Comparison of ENCODE assay signal across 27 cellular contexts in the genomic region with DNA sequence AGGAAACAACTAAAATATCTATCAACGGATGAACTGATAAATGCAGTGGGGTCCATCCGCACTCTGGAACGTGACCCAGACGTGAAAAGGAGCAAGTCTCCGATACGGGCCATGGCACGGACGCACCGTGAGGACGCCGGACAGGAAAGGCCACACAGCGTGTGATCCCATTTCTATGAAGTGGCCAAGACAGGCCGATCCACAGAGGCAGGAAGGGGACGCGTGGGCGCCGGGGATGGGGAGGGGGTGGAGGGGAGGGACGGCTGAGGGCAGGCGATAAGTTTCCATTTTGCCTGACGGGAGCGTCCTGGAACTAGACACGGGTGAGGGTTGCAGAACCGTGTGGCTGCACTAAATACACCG. TPM values are rescaled to one million over a fixed set of nuclear protein-coding genes. Genes with fewer than 3 reads are reported as not detected.
DNase-seq lines count a peak whose midpoint lies in the region; ATAC-seq, FAIRE-seq and TF ChIP-seq lines count a peak whose summit lies in the region.
"Had no signal": no experiment of that assay in that cellular context is flagged by ENCODE, and none has a peak within 500 bp of the region (broad histone marks: within the 10 kb centered on the region; RNA-seq: fewer than 3 reads in every experiment).

No MANE protein-coding gene starts in this region.

- H3K27me3 ChIP-seq in liver (ENCODE audit: control insufficient read depth in 4 of 4, insufficient read depth in 4 of 4, low read length in 3 of 4) = no peaks in the 10 kb centered on the region
- H3K27me3 ChIP-seq in HepG2 (ENCODE audit: control insufficient read depth in 1 of 2, insufficient read depth in 2 of 2, low read length in 2 of 2) = no peaks in the 10 kb centered on the region
- H3K27me3 ChIP-seq in right lobe of liver = no peaks in the 10 kb centered on the region
- no peaks in the 10 kb centered on the region for H3K27me3 ChIP-seq in sigmoid colon

- no peak for TF ChIP-seq RAD21 in liver (IDR thresholded peaks at IDR 0.05)
- no peak for TF ChIP-seq RAD21 in HepG2 (CRISPR knock-in tag; IDR thresholded peaks at IDR 0.05)

- H4K20me1 ChIP-seq in HepG2 (ENCODE audit: insufficient read depth, low read length) = peaks cover 8% of the 10 kb centered on the region; the same call in 1 of the 2 replicates
- H4K20me1 ChIP-seq: BLaER1 treated with 17β-estradiol and CSF1 and Interleukin-3, amounts not matched to agents 10 nM and 100 nM had no signal

- no peaks in the 10 kb centered on the region for H3K4me1 ChIP-seq in liver (ENCODE audit: control insufficient read depth in 4 of 4, insufficient read depth in 4 of 4, low read length in 3 of 4)
- H3K4me1 ChIP-seq in HepG2 (ENCODE audit: insufficient read depth, low read length) = no peaks in the 10 kb centered on the region
- H3K4me1 ChIP-seq in right lobe of liver = no peaks in the 10 kb centered on the region
- peaks cover 0 to 18% (median 18%) of the 10 kb centered on the region in 4 donors for H3K4me1 ChIP-seq in sigmoid colon

- in situ Hi-C loops in HepG2 (cut with HindIII; ENCODE audit: extremely low pct_ligation_motif_present, low pct_unique_long_range_greater_than_20kb) = no loop called here

- ATAC-seq in HepG2 (no peak), right lobe of liver (peak; percentile 69 to 82 (median 77)), HG03196 (IDR thresholded peaks at IDR 0.05; ENCODE audit: unreplicated experiment) (no peak)

- POLR2A ChIA-PET in HepG2 (lab: Yijun Ruan, JAX) = no interaction called here

- TF ChIP-seq CTCF in liver (IDR thresholded peaks at IDR 0.05; ENCODE audit: low read depth, low read length, missing input control) (no peak), HepG2 (CRISPR knock-in tag; IDR thresholded peaks at IDR 0.05) (no peak), right lobe of liver (IDR thresholded peaks at IDR 0.05) (no peak), sigmoid colon (IDR thresholded peaks at IDR 0.05) (no peak)

- no peak overlapping the region for H3K4me2 ChIP-seq in HepG2 (ENCODE audit: low read depth, low read length)
- H3K4me2 ChIP-seq: BLaER1 treated with 17β-estradiol and CSF1 and Interleukin-3, amounts not matched to agents 10 nM and 100 nM; PC-9 had no signal

- intact Hi-C loops in HepG2 (cut with micrococcal nuclease; ENCODE audit: unreplicated experiment) = no loop called here
- intact Hi-C loops in right lobe of liver (cut with DNase I) = no loop called here
- intact Hi-C loops in sigmoid colon (cut with DNase I) = loop anchor here (5.0 kb wide), 1 partner anchor 40 kb away; no protein-coding TSS in a partner anchor

- no peak for FAIRE-seq in HepG2 (lab: Jason Lieb, UNC)
- FAIRE-seq: A204.1, D721Med, GM19239 had no signal

- no peak for TF ChIP-seq POLR2A in HepG2 (IDR thresholded peaks at IDR 0.05; ENCODE audit: insufficient read depth in 1 of 2, low read depth in 2 of 2, low read length in 2 of 2)
- no peak for TF ChIP-seq POLR2A in right lobe of liver (IDR thresholded peaks at IDR 0.05)
- no peak for TF ChIP-seq POLR2A in sigmoid colon (IDR thresholded peaks at IDR 0.05)

- CTCF ChIA-PET in HepG2 (lab: Yijun Ruan, JAX; ENCODE audit: low intra/inter-chr PET ratio, low total read pairs) = no interaction called here

- H3K9me3 ChIP-seq in liver (ENCODE audit: control insufficient read depth in 4 of 4, low read length in 3 of 4) (no peaks in the 10 kb centered on the region), HepG2 (ENCODE audit: low read length) (no peaks in the 10 kb centered on the region), right lobe of liver (no peaks in the 10 kb centered on the region), sigmoid colon (no peaks in the 10 kb centered on the region)

- H3K79me2 ChIP-seq in HepG2 (ENCODE audit: insufficient read depth, low read length) = no peaks in the 10 kb centered on the region

- H2AFZ ChIP-seq in HepG2 (ENCODE audit: low read length) = no peak overlapping the region
- H2AFZ ChIP-seq: PC-9 had no signal

- no peak overlapping the region for H3K4me3 ChIP-seq in liver (ENCODE audit: low read depth in 1 of 3, low read length in 3 of 3)
- no peak overlapping the region for H3K4me3 ChIP-seq in HepG2 (replicated peaks in 1 of 3; ENCODE audit: insufficient read depth in 1 of 3, low read depth in 2 of 3, low read length in 3 of 3)
- H3K4me3 ChIP-seq in right lobe of liver = no peak overlapping the region
- H3K4me3 ChIP-seq in sigmoid colon = no peak overlapping the region
- H3K4me3 ChIP-seq: BLaER1 treated with 17β-estradiol and CSF1 and Interleukin-3, amounts not matched to agents 10 nM and 100 nM; PC-9 had no signal

- no TSS peak for BruUV-seq in HepG2 (replicated peaks; lab: Mats Ljungman, UMichigan)

- TF ChIP-seq EP300 in HepG2 (IDR thresholded peaks at IDR 0.05; ENCODE audit: low read depth in 2 of 2, low read length in 2 of 2) (no peak), HepG2 (CRISPR knock-in tag; IDR thresholded peaks at IDR 0.05; ENCODE audit: borderline replicate concordance) (no peak), sigmoid colon (IDR thresholded peaks at IDR 0.05) (no peak)

- H3K27ac ChIP-seq in liver (ENCODE audit: low read depth in 1 of 2, low read length in 2 of 2) (no peak overlapping the region), HepG2 (ENCODE audit: extremely low read length, insufficient read depth, low read length) (no peak overlapping the region), right lobe of liver (no peak overlapping the region), sigmoid colon (peak overlapping the region in 3 of 4 donors; percentile 29 to 76 (median 75))
- H3K27ac ChIP-seq: BLaER1 treated with 17β-estradiol and CSF1 and Interleukin-3, amounts not matched to agents 10 nM and 100 nM; PC-9 had no signal

- WGBS in liver = 72% methylated on average over 24 of the region's 24 CpGs
- WGBS in HepG2 (ENCODE audit: low lambda C conversion rate) = 96% methylated on average over 24 of the region's 24 CpGs
- WGBS in right lobe of liver (ENCODE audit: insufficient coverage, low coverage, low lambda C conversion rate, missing lambda C conversion rate) = 79% methylated on average over 24 of the region's 24 CpGs
- 85 to 91% methylated on average over 24 of the region's 24 CpGs for WGBS in sigmoid colon, 2 donors

- DNase-seq in HepG2 (ENCODE audit: low spot score) (no peak), right lobe of liver (peak in 1 of 3 donors; percentile 62), sigmoid colon (no peak), NCI-H2081 treated with DMSO at 0.1 percent for 48 hours (lab: John Stamatoyannopoulos, UW) (no peak)
- DNase-seq in stimulated activated CD4-positive, alpha-beta T cell treated with anti-CD3 and anti-CD28 coated beads, Interleukin-2, amount 100 ng/mL, for 24 hours = no peak
- DNase-seq: AML-193; CD4-positive, alpha-beta T cell; KBM-7; MV-4-11; NCI-H1105 treated with DMSO at 0.1 percent for 48 hours; NCI-H146; NCI-H1930; NCI-H446; NCI-H524 treated with DMSO at 0.1 percent for 48 hours; NCI-H82; NK-92 treated with Interleukin-12 subunit alpha and Interleukin-12 subunit beta, amount 100 ng/mL, for 24 hours; PC-9; RPMI8226; SHP77 treated with DMSO at 0.1 percent for 48 hours had no signal

- H3K9ac ChIP-seq in liver (ENCODE audit: low read depth in 1 of 2, low read length in 2 of 2) = no peak overlapping the region
- no peak overlapping the region for H3K9ac ChIP-seq in HepG2 (ENCODE audit: insufficient read depth, low read depth, low read length)
- H3K9ac ChIP-seq: BLaER1 treated with 17β-estradiol and CSF1 and Interleukin-3, amounts not matched to agents 10 nM and 100 nM had no signal

- H3K36me3 ChIP-seq in liver (ENCODE audit: control insufficient read depth in 4 of 4, insufficient read depth in 3 of 4, low read depth in 1 of 4, low read length in 3 of 4) (peaks cover 0 to 4% (median 0%) of the 10 kb centered on the region in 4 donors), HepG2 (replicated peaks in 1 of 2; ENCODE audit: control insufficient read depth in 1 of 2, insufficient read depth in 2 of 2, low read length in 2 of 2) (no peaks in the 10 kb centered on the region), right lobe of liver (peaks cover 0 to 2% (median 0%) of the 10 kb centered on the region in 4 donors), sigmoid colon (no peaks in the 10 kb centered on the region)
- H3K36me3 ChIP-seq: BLaER1 treated with 17β-estradiol and CSF1 and Interleukin-3, amounts not matched to agents 10 nM and 100 nM had no signal

RNA-seq across cellular contexts. Expression of gene SHC2, which starts 13.8 kb away (rescaled TPM):
- total RNA-seq in liver (10 to 100 TPM; 15.6 to 28.7 TPM), HepG2 (2016; rRNA removed; fragmentation: Illumina TruSeq; extraction: Trizol) (4.8 and 9.0 TPM in 2 replicates), right lobe of liver (10 to 100 TPM; 48.4 to 69.9 (median 59.1) TPM), sigmoid colon (10 to 100 TPM; 17.8 to 49.9 (median 24.9) TPM)
- polyA plus RNA-seq in liver (10 to 100 TPM; 17.3 to 43.0 TPM), HepG2 (2011; rRNA removed) (18.3 and 35.8 TPM in 2 replicates), sigmoid colon (10 to 100 TPM in 1 of 3 donors, 1 to 10 TPM in 2; 1.8 to 10.8 (median 9.3) TPM)
- total RNA-seq in HepG2 (2016; cell fraction: cytosol; rRNA removed; fragmentation: Illumina TruSeq; extraction: Trizol; ENCODE audit: low read depth) = 11.0 and 12.0 TPM in 2 replicates
- 3.9 and 8.8 TPM in 2 replicates for total RNA-seq in HepG2 (2016; cell fraction: insoluble cytoplasmic fraction; rRNA removed; fragmentation: Illumina TruSeq; extraction: Trizol)
- total RNA-seq in HepG2 (2016; cell fraction: membrane; rRNA removed; fragmentation: Illumina TruSeq; extraction: Trizol) = 12.6 and 14.2 TPM in 2 replicates
- total RNA-seq in HepG2 (2016; cell fraction: nucleus; rRNA removed; fragmentation: Illumina TruSeq; extraction: Trizol) = 7.1 and 9.7 TPM in 2 replicates
- 12.4 and 18.0 TPM in 2 replicates for polyA plus RNA-seq in HepG2 (2011; cell fraction: cytosol; rRNA removed)
- polyA plus RNA-seq in HepG2 (2011; cell fraction: nucleus; rRNA removed) = 247 and 276 TPM in 2 replicates
- 21.5 and 36.3 TPM in 2 replicates for polyA plus RNA-seq in HepG2 (2012)
- polyA plus RNA-seq in HepG2 (2016; cell fraction: cytosol; fragmentation: Illumina TruSeq; extraction: Trizol; ENCODE audit: low read depth) = 11.4 and 12.5 TPM in 2 replicates
- polyA plus RNA-seq in HepG2 (2016; cell fraction: insoluble cytoplasmic fraction; fragmentation: Illumina TruSeq; extraction: Trizol; ENCODE audit: low read depth) = 4.7 and 5.3 TPM in 2 replicates
- 13.0 and 14.2 TPM in 2 replicates for polyA plus RNA-seq in HepG2 (2016; cell fraction: membrane; fragmentation: Illumina TruSeq; extraction: Trizol; ENCODE audit: low read depth)
- polyA plus RNA-seq in HepG2 (2016; cell fraction: nucleus; fragmentation: Illumina TruSeq; extraction: Trizol; ENCODE audit: insufficient read depth, low read depth) = 30.5 and 30.9 TPM in 2 replicates
- 39.0 TPM in 1 of 2 replicates, not detected in the other for polyA minus RNA-seq in HepG2 (2011; rRNA and poly(A)+ RNA removed; ENCODE audit: low replicate concordance)
- polyA minus RNA-seq in HepG2 (2011; cell fraction: cytosol; rRNA and poly(A)+ RNA removed) = 11.5 and 24.1 TPM in 2 replicates
- polyA minus RNA-seq in HepG2 (2011; cell fraction: nucleus; rRNA and poly(A)+ RNA removed) = 14.5 and 16.0 TPM in 2 replicates

RNA-seq across cellular contexts. Expression of gene C2CD4C, which starts 38.1 kb away (rescaled TPM):
- total RNA-seq in liver (under 1 TPM; 0.09 to 0.42 TPM), HepG2 (2016; rRNA removed; fragmentation: Illumina TruSeq; extraction: Trizol) (not detected in 2 replicates), right lobe of liver (1 to 10 TPM in 1 of 6 experiments, under 1 TPM in 5; 0.12 to 2.0 (median 0.44) TPM), sigmoid colon (1 to 10 TPM in 1 of 4 donors, under 1 TPM in 3; 0.55 to 1.2 (median 0.76) TPM)
- polyA plus RNA-seq in liver (under 1 TPM; 0.08 to 0.29 TPM), HepG2 (2011; rRNA removed) (not detected in 2 replicates), sigmoid colon (under 1 TPM in 2 of 3 donors, not detected in 1; under 0.01 to 0.96 TPM)
- not detected in 2 replicates for total RNA-seq in HepG2 (2016; cell fraction: cytosol; rRNA removed; fragmentation: Illumina TruSeq; extraction: Trizol; ENCODE audit: low read depth)
- total RNA-seq in HepG2 (2016; cell fraction: insoluble cytoplasmic fraction; rRNA removed; fragmentation: Illumina TruSeq; extraction: Trizol) = not detected in 2 replicates
- not detected in 2 replicates for total RNA-seq in HepG2 (2016; cell fraction: membrane; rRNA removed; fragmentation: Illumina TruSeq; extraction: Trizol)
- not detected in 2 replicates for total RNA-seq in HepG2 (2016; cell fraction: nucleus; rRNA removed; fragmentation: Illumina TruSeq; extraction: Trizol)
- polyA plus RNA-seq in HepG2 (2011; cell fraction: cytosol; rRNA removed) = not detected in 2 replicates
- polyA plus RNA-seq in HepG2 (2011; cell fraction: nucleus; rRNA removed) = 0.16 and 0.36 TPM in 2 replicates
- polyA plus RNA-seq in HepG2 (2012) = 0.12 TPM in 1 of 2 replicates, not detected in the other
- polyA plus RNA-seq in HepG2 (2016; cell fraction: cytosol; fragmentation: Illumina TruSeq; extraction: Trizol; ENCODE audit: low read depth) = not detected in 2 replicates
- polyA plus RNA-seq in HepG2 (2016; cell fraction: insoluble cytoplasmic fraction; fragmentation: Illumina TruSeq; extraction: Trizol; ENCODE audit: low read depth) = not detected in 2 replicates
- not detected in 2 replicates for polyA plus RNA-seq in HepG2 (2016; cell fraction: membrane; fragmentation: Illumina TruSeq; extraction: Trizol; ENCODE audit: low read depth)
- not detected in 2 replicates for polyA plus RNA-seq in HepG2 (2016; cell fraction: nucleus; fragmentation: Illumina TruSeq; extraction: Trizol; ENCODE audit: insufficient read depth, low read depth)
- not detected in 2 replicates for polyA minus RNA-seq in HepG2 (2011; rRNA and poly(A)+ RNA removed; ENCODE audit: low replicate concordance)
- polyA minus RNA-seq in HepG2 (2011; cell fraction: cytosol; rRNA and poly(A)+ RNA removed) = not detected in 2 replicates
- polyA minus RNA-seq in HepG2 (2011; cell fraction: nucleus; rRNA and poly(A)+ RNA removed) = not detected in 2 replicates
- total RNA-seq: CD4-positive, alpha-beta T cell had no signal

RNA-seq across cellular contexts. Expression of gene MADCAM1, which starts 49.2 kb away (rescaled TPM):
- total RNA-seq in liver (under 1 TPM; 0.17 to 0.23 TPM), HepG2 (2016; rRNA removed; fragmentation: Illumina TruSeq; extraction: Trizol) (0.21 and 0.33 TPM in 2 replicates), right lobe of liver (under 1 TPM; 0.11 to 0.69 (median 0.31) TPM), sigmoid colon (under 1 TPM in 3 of 4 donors, not detected in 1; 0.16 to 0.55 (median 0.27) TPM)
- polyA plus RNA-seq in liver (under 1 TPM; 0.25 to 0.32 TPM), HepG2 (2011; rRNA removed) (0.29 and 0.39 TPM in 2 replicates), sigmoid colon (1 to 10 TPM in 1 of 3 donors, under 1 TPM in 2; 0.46 to 6.3 (median 0.60) TPM)
- 0.30 and 0.44 TPM in 2 replicates for total RNA-seq in HepG2 (2016; cell fraction: cytosol; rRNA removed; fragmentation: Illumina TruSeq; extraction: Trizol; ENCODE audit: low read depth)
- 0.30 TPM in 1 of 2 replicates, not detected in the other for total RNA-seq in HepG2 (2016; cell fraction: insoluble cytoplasmic fraction; rRNA removed; fragmentation: Illumina TruSeq; extraction: Trizol)
- 0.37 and 0.45 TPM in 2 replicates for total RNA-seq in HepG2 (2016; cell fraction: membrane; rRNA removed; fragmentation: Illumina TruSeq; extraction: Trizol)
- total RNA-seq in HepG2 (2016; cell fraction: nucleus; rRNA removed; fragmentation: Illumina TruSeq; extraction: Trizol) = 0.22 TPM in 1 of 2 replicates, not detected in the other
- polyA plus RNA-seq in HepG2 (2011; cell fraction: cytosol; rRNA removed) = 0.42 and 0.60 TPM in 2 replicates
- 1.9 and 2.3 TPM in 2 replicates for polyA plus RNA-seq in HepG2 (2011; cell fraction: nucleus; rRNA removed)
- polyA plus RNA-seq in HepG2 (2012) = 1.7 and 2.3 TPM in 2 replicates
- 0.62 and 0.89 TPM in 2 replicates for polyA plus RNA-seq in HepG2 (2016; cell fraction: cytosol; fragmentation: Illumina TruSeq; extraction: Trizol; ENCODE audit: low read depth)
- polyA plus RNA-seq in HepG2 (2016; cell fraction: insoluble cytoplasmic fraction; fragmentation: Illumina TruSeq; extraction: Trizol; ENCODE audit: low read depth) = 0.33 and 0.51 TPM in 2 replicates
- 0.74 and 0.99 TPM in 2 replicates for polyA plus RNA-seq in HepG2 (2016; cell fraction: membrane; fragmentation: Illumina TruSeq; extraction: Trizol; ENCODE audit: low read depth)
- 0.89 and 1.4 TPM in 2 replicates for polyA plus RNA-seq in HepG2 (2016; cell fraction: nucleus; fragmentation: Illumina TruSeq; extraction: Trizol; ENCODE audit: insufficient read depth, low read depth)
- 1.1 TPM in 1 of 2 replicates, not detected in the other for polyA minus RNA-seq in HepG2 (2011; rRNA and poly(A)+ RNA removed; ENCODE audit: low replicate concordance)
- polyA minus RNA-seq in HepG2 (2011; cell fraction: cytosol; rRNA and poly(A)+ RNA removed) = 0.62 and 0.89 TPM in 2 replicates
- 0.26 and 0.75 TPM in 2 replicates for polyA minus RNA-seq in HepG2 (2011; cell fraction: nucleus; rRNA and poly(A)+ RNA removed)
- total RNA-seq: H4, HT1080 had no signal

Comparison
In these comparisons a context has a peak if more than half of its experiments do, and no peak if none do; other contexts are left out.
1. ATAC-seq: peak in right lobe of liver (4 of 4); none in HepG2 (single experiment) and HG03196 (single experiment).
2. H3K27ac ChIP-seq: peak in sigmoid colon (3 of 4); none in liver (0 of 2), HepG2 (single experiment) and right lobe of liver (0 of 3).